ENCODE assay signal across 23 cellular contexts in the genomic region with DNA sequence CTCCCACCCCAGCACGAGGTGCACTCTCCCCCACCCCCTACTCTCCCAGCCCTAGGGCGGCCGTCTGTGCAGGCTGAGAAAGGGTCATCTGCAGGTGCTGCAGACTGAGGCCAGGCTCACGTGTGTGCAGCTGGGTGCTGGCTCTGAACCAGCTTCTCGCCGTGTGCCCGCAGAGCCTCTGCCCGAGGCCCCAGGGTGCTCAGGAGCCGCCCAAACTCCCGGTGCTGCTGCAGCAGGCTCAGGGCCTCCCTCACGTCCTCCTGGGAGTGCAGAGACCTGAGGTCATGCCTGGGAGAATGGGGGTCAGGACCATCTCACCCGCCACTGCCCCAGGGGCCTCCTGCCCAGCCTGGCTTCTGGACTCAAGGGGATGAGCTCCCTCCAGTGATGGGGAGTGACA. TPM values are rescaled to one million over a fixed set of nuclear protein-coding genes. Genes with fewer than 3 reads are reported as not detected.
DNase-seq lines count a peak whose midpoint lies in the region; ATAC-seq and TF ChIP-seq lines count a peak whose summit lies in the region.
"Had no signal": no experiment of that assay in that cellular context is flagged by ENCODE, and none has a peak within 500 bp of the region (broad histone marks: within the 10 kb centered on the region; RNA-seq: fewer than 3 reads in every experiment).

No MANE protein-coding gene starts in this region.

- no peak for TF ChIP-seq CTCF in VCaP (conservative IDR thresholded peaks at IDR 0.05)

- H3K27me3 Mint-ChIP-seq in activated naive CD8-positive, alpha-beta T cell treated with anti-CD3 and anti-CD28 coated beads, Interleukin-2, amount 50 U/mL, for 24 hours: peaks cover 7% of the 10 kb centered on the region
- peaks cover 11% of the 10 kb centered on the region for H3K27me3 Mint-ChIP-seq in activated naive CD8-positive, alpha-beta T cell treated with anti-CD3 and anti-CD28 coated beads for 36 hours

- no peak overlapping the region for H3K27ac Mint-ChIP-seq in activated naive CD8-positive, alpha-beta T cell treated with anti-CD3 and anti-CD28 coated beads, Interleukin-2, amount 50 U/mL, for 24 hours
- no peak overlapping the region for H3K27ac Mint-ChIP-seq in activated naive CD8-positive, alpha-beta T cell treated with anti-CD3 and anti-CD28 coated beads for 36 hours
- H3K27ac Mint-ChIP-seq: T-cell; T-helper 2 cell treated with Interferon-gamma antibody and Interleukin-4, amounts not matched to agents 5 μg/mL and 100 μg/mL, for 36 hours had no signal

- no peaks in the 10 kb centered on the region for H3K9me3 Mint-ChIP-seq in activated naive CD8-positive, alpha-beta T cell treated with anti-CD3 and anti-CD28 coated beads, Interleukin-2, amount 50 U/mL, for 24 hours
- H3K9me3 Mint-ChIP-seq in activated naive CD8-positive, alpha-beta T cell treated with anti-CD3 and anti-CD28 coated beads for 36 hours: no peaks in the 10 kb centered on the region
- H3K9me3 Mint-ChIP-seq: CD8-positive, alpha-beta memory T cell; T-cell; T-helper 2 cell treated with Interferon-gamma antibody and Interleukin-4, amounts not matched to agents 5 μg/mL and 100 μg/mL, for 36 hours had no signal

- no peaks in the 10 kb centered on the region for H3K36me3 Mint-ChIP-seq in activated naive CD8-positive, alpha-beta T cell treated with anti-CD3 and anti-CD28 coated beads, Interleukin-2, amount 50 U/mL, for 24 hours (ENCODE audit: low read depth)
- no peaks in the 10 kb centered on the region for H3K36me3 Mint-ChIP-seq in activated naive CD8-positive, alpha-beta T cell treated with anti-CD3 and anti-CD28 coated beads for 36 hours
- H3K36me3 Mint-ChIP-seq: T-cell had no signal

- H3K4me3 Mint-ChIP-seq in activated naive CD8-positive, alpha-beta T cell treated with anti-CD3 and anti-CD28 coated beads, Interleukin-2, amount 50 U/mL, for 24 hours: no peak overlapping the region
- no peak overlapping the region for H3K4me3 Mint-ChIP-seq in activated naive CD8-positive, alpha-beta T cell treated with anti-CD3 and anti-CD28 coated beads for 36 hours
- H3K4me3 Mint-ChIP-seq: CD8-positive, alpha-beta memory T cell; T-cell; T-helper 2 cell treated with Interferon-gamma antibody and Interleukin-4, amounts not matched to agents 5 μg/mL and 100 μg/mL, for 36 hours had no signal

- DNase-seq in NCI-H1105 treated with DMSO at 0.1 percent for 48 hours (lab: John Stamatoyannopoulos, UW) (peak; percentile 72), NCI-H1105 (lab: John Stamatoyannopoulos, UW) (no peak), amygdala (lab: John Stamatoyannopoulos, UW) (no peak), dedifferentiated amniotic fluid mesenchymal stem cell (ENCODE audit: extremely low spot score) (no peak)
- no peak for DNase-seq in activated naive CD8-positive, alpha-beta T cell treated with anti-CD3 and anti-CD28 coated beads, Interleukin-2, amount 50 U/mL, for 24 hours
- no peak for DNase-seq in activated naive CD8-positive, alpha-beta T cell treated with anti-CD3 and anti-CD28 coated beads for 36 hours
- DNase-seq in activated effector memory CD4-positive, alpha-beta T cell treated with anti-CD3 and anti-CD28 coated beads, Interleukin-2, amount 50 U/mL, for 16 hours: no peak
- DNase-seq: ACHN; CD8-positive, alpha-beta memory T cell; DMS53; EL; Karpas-422; MV-4-11; NCI-H1436 treated with DMSO at 0.1 percent for 48 hours; NCI-H2029; NCI-H2171; NCI-H510A; NCI-H82; SIG-M5; T-cell had no signal

- peak; percentile 17 for ATAC-seq in activated naive CD8-positive, alpha-beta T cell treated with anti-CD3 and anti-CD28 coated beads, Interleukin-2, amount 50 U/mL, for 24 hours

- H3K4me1 Mint-ChIP-seq in activated naive CD8-positive, alpha-beta T cell treated with anti-CD3 and anti-CD28 coated beads, Interleukin-2, amount 50 U/mL, for 24 hours: peaks cover 4% of the 10 kb centered on the region
- peaks cover 2% of the 10 kb centered on the region for H3K4me1 Mint-ChIP-seq in activated naive CD8-positive, alpha-beta T cell treated with anti-CD3 and anti-CD28 coated beads for 36 hours

- peak overlapping the region; percentile 72 for H3K27ac ChIP-seq in VCaP
- H3K27ac ChIP-seq: 22Rv1 had no signal

RNA-seq across cellular contexts. Expression of a gene that starts 17.2 kb away (rescaled TPM):
- total RNA-seq in activated naive CD8-positive, alpha-beta T cell treated with anti-CD3 and anti-CD28 coated beads for 36 hours: under 1 TPM; 0.19 to 0.30 TPM

RNA-seq across cellular contexts. Expression of a gene that starts 38.0 kb away (rescaled TPM):
- 1 to 10 TPM; 2.1 to 2.2 TPM for total RNA-seq in activated naive CD8-positive, alpha-beta T cell treated with anti-CD3 and anti-CD28 coated beads for 36 hours

RNA-seq across cellular contexts. Expression of a gene that starts 48.8 kb away (rescaled TPM):
- 10 to 100 TPM in 1 of 2 experiments, 1 to 10 TPM in 1; 9.4 to 10.9 TPM for total RNA-seq in activated naive CD8-positive, alpha-beta T cell treated with anti-CD3 and anti-CD28 coated beads for 36 hours
